In the genomic region with DNA sequence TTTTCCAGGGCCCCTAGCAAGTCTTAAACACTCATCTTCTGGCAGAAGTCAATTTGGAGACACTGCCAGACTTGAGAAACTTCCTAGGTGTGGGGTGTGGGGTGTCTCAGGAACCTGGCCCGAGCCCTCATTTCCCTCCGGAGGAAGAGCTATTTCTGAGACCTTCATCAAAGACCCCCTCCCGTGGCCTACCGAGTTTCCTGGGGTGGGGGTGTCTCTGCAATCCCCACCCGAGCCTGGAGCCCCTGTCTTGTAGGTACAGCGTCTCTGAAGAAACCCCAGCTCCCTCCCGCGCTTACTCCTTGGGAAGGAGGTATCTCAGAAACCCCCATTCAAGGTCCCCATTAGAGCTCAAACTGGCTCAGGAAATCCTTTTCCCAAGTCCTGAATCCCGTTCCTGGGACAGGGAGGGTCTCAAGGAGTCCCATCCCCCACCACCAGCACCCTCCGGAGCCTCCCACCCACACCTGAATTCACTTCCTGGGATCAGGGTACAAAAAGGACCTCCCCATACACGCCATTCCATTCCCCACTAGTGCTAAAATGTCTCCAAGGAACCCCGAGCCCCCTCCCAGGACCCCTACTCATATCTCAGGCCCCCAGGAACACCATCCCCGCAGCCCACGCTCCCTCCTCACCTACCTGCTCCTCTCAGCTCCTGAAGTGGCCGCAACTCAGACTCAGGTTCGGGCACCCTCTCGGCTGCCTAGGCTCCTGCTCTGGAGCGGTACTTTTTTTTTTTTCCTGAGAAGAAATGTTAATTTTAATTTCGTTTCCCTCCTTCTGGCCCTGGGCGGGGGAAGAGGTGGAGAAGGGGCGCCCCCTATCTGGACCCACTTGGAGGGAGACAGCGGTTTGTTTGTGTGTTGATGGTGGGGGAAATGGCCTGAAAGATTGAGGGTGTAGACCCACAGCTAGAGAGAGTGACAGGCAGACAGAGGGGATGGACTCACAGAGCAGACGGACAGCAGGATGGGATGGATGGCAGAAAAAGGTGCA, we compare ENCODE assay signal across 8 cellular contexts. TPM values are rescaled to one million over a fixed set of nuclear protein-coding genes. Genes with fewer than 3 reads are reported as not detected.
DNase-seq lines count a peak whose midpoint lies in the region; ATAC-seq and TF ChIP-seq lines count a peak whose summit lies in the region.

No MANE protein-coding gene starts in this region.

- no peak overlapping the region for H3K14ac ChIP-seq in trophoblast cell (ENCODE audit: low read length)

- peaks cover 13% of the 10 kb centered on the region for H3K36me3 Mint-ChIP-seq in T-cell

- no peaks in the 10 kb centered on the region for H3K36me3 ChIP-seq in trophoblast cell (ENCODE audit: control insufficient read depth in 1 of 2, insufficient read depth in 2 of 2, low read length in 2 of 2)

- peak overlapping the region; percentile 30 for H2BK12ac ChIP-seq in trophoblast cell (ENCODE audit: low read length)

- H3K27me3 ChIP-seq in dorsolateral prefrontal cortex, result peaks cover 0 to 67% (median 9%) of the 10 kb centered on the region in 45 donors
- H3K27me3 ChIP-seq in trophoblast cell (ENCODE audit: insufficient read depth, low read length), result no peaks in the 10 kb centered on the region

- peak; percentile 30 for DNase-seq in SIG-M5 treated with dmso at 0.1 percent for 504 hours (lab: John Stamatoyannopoulos, UW; ENCODE audit: unreplicated experiment)
- DNase-seq in SIG-M5 (lab: John Stamatoyannopoulos, UW), result no peak
- peak in 20 of 34 experiments; percentile 12 to 50 (median 23) for DNase-seq in T-cell
- DNase-seq in dorsolateral prefrontal cortex, result no peak
- DNase-seq in trophoblast cell, result no peak
- DNase-seq in NCI-H146 treated with DMSO at 0.1 percent for 48 hours (lab: John Stamatoyannopoulos, UW; ENCODE audit: unreplicated experiment), result no peak
- no peak for DNase-seq in GOT3 (lab: John Stamatoyannopoulos, UW)
- DNase-seq in mesenteric fat pad (ENCODE audit: low spot score), result no peak

- no peak overlapping the region for H2BK120ac ChIP-seq in trophoblast cell (ENCODE audit: insufficient read depth, low read length, poor library complexity)

- H3K4me2 ChIP-seq in trophoblast cell (ENCODE audit: low read length), result peak overlapping the region; percentile 39

- CTCF ChIA-PET in T-cell (lab: Charles Lee), result interaction anchor here (0.6 to 0.7 kb wide), 6 partner anchors 21 to 1548 kb away, joined by 3 to 7 read pairs (median 4); a partner anchor contains a TSS

- no peak overlapping the region for H3K4ac ChIP-seq in trophoblast cell (ENCODE audit: low read depth, low read length)

- H3K79me2 ChIP-seq in trophoblast cell (ENCODE audit: control insufficient read depth, insufficient read depth, low read length, poor library complexity), result no peaks in the 10 kb centered on the region

- H4K91ac ChIP-seq in trophoblast cell (ENCODE audit: low read depth, low read length), result no peak overlapping the region

- no peaks in the 10 kb centered on the region for H3K9me3 ChIP-seq in trophoblast cell (ENCODE audit: insufficient read depth, low read depth, low read length)

- H3K27ac ChIP-seq in dorsolateral prefrontal cortex, result peak overlapping the region in 2 of 59 donors; percentile 21 to 49
- H3K27ac ChIP-seq in trophoblast cell (ENCODE audit: low read depth, low read length), result no peak overlapping the region

- POLR2A ChIA-PET in T-cell (lab: Charles Lee), result interaction anchor here (0.5 to 0.6 kb wide), 2 partner anchors 106 to 1603 kb away, joined by 5 to 7 read pairs; no protein-coding TSS in a partner anchor

- ATAC-seq in T-cell (replicated peaks in 1 of 4), result peak; percentile 55 to 71 (median 62)

- H3K4me3 ChIP-seq in dorsolateral prefrontal cortex (peak overlapping the region in 43 of 59 donors; percentile 4 to 58 (median 35)), trophoblast cell (ENCODE audit: low read depth, low read length) (no peak overlapping the region)

- no peaks in the 10 kb centered on the region for H3K79me1 ChIP-seq in trophoblast cell (ENCODE audit: low read length)

- H2BK5ac ChIP-seq in trophoblast cell (ENCODE audit: low read depth, low read length, poor library complexity), result no peak overlapping the region

- peak in 4 of 56 donors; percentile 7 to 15 (median 10) for TF ChIP-seq CTCF in dorsolateral prefrontal cortex (IDR thresholded peaks at IDR 0.05 in 54 of 56, conservative IDR thresholded peaks at IDR 0.05 in 2 of 56; ENCODE audit: low read depth in 1 of 56, partially characterized antibody in 56 of 56)

- peaks cover 8 to 27% of the 10 kb centered on the region in 2 experiments for H3K4me1 ChIP-seq in trophoblast cell (ENCODE audit: control insufficient read depth in 1 of 2, insufficient read depth in 2 of 2, low read length in 2 of 2)

- H3K9ac ChIP-seq in trophoblast cell (ENCODE audit: low read length), result no peak overlapping the region

- peak overlapping the region; percentile 85 to 93 (median 88) for H3K4me3 Mint-ChIP-seq in T-cell

- H4K8ac ChIP-seq in trophoblast cell (ENCODE audit: low read depth, low read length), result no peak overlapping the region

- intact Hi-C loops in dorsolateral prefrontal cortex (cut with DNase I), result no loop called here

- peak overlapping the region; percentile 88 to 89 for H3K27ac Mint-ChIP-seq in T-cell

- H2AFZ ChIP-seq in trophoblast cell (ENCODE audit: insufficient read depth, low read length, poor library complexity), result no peak overlapping the region

- H4K12ac ChIP-seq in trophoblast cell (ENCODE audit: low read depth, low read length), result no peak overlapping the region

- no peak overlapping the region for H2AK5ac ChIP-seq in trophoblast cell (ENCODE audit: low read length)

- WGBS in trophoblast cell (ENCODE audit: extremely low coverage, insufficient coverage, insufficient read length), result no CpG with 5 or more reads among the region's 23 CpGs

- H3K27me3 Mint-ChIP-seq in T-cell, result peaks cover 0 to 4% of the 10 kb centered on the region in 2 donors

- no peaks in the 10 kb centered on the region for H3K9me3 Mint-ChIP-seq in T-cell

- H3K23ac ChIP-seq in trophoblast cell (ENCODE audit: low read length), result no peak overlapping the region

- peaks cover 12 to 33% (median 28%) of the 10 kb centered on the region in 3 donors for H3K4me1 Mint-ChIP-seq in T-cell

- no peak overlapping the region for H3K18ac ChIP-seq in trophoblast cell (ENCODE audit: low read length)

RNA-seq across cellular contexts. Expression of a gene that starts 1.1 kb away (rescaled TPM):
- 10 to 100 TPM; 18.0 to 37.0 (median 26.5) TPM for total RNA-seq in T-cell
- total RNA-seq in dorsolateral prefrontal cortex, result 10 to 100 TPM in 104 of 120 experiments, 1 to 10 TPM in 16; 5.3 to 51.8 (median 17.5) TPM
- 0.71 and 0.86 TPM in 2 replicates for polyA plus RNA-seq in trophoblast cell (2013)
- total RNA-seq in mesenteric fat pad, result 4.4 TPM

RNA-seq across cellular contexts. Expression of a gene that starts 7.0 kb away (rescaled TPM):
- 10 to 100 TPM; 51.4 to 64.9 (median 56.8) TPM for total RNA-seq in T-cell
- total RNA-seq in dorsolateral prefrontal cortex, result 10 to 100 TPM; 18.1 to 39.2 (median 27.8) TPM
- 48.6 and 51.3 TPM in 2 replicates for polyA plus RNA-seq in trophoblast cell (2013)
- total RNA-seq in mesenteric fat pad, result 40.4 TPM

RNA-seq across cellular contexts. Expression of a gene that starts 39.8 kb away (rescaled TPM):
- total RNA-seq in T-cell (10 to 100 TPM; 16.8 to 21.7 (median 18.6) TPM), dorsolateral prefrontal cortex (10 to 100 TPM; 13.7 to 42.8 (median 26.2) TPM), mesenteric fat pad (7.8 TPM)
- polyA plus RNA-seq in trophoblast cell (2013), result 29.8 and 31.0 TPM in 2 replicates

RNA-seq across cellular contexts. Expression of a gene that starts 52.6 kb away (rescaled TPM):
- total RNA-seq in T-cell, result 10 to 100 TPM; 41.1 to 60.4 (median 46.1) TPM
- 10 to 100 TPM; 13.5 to 43.9 (median 25.0) TPM for total RNA-seq in dorsolateral prefrontal cortex
- 118 TPM in 2 replicates for polyA plus RNA-seq in trophoblast cell (2013)
- total RNA-seq in mesenteric fat pad, result 18.8 TPM

RNA-seq across cellular contexts. Expression of a gene that starts 57.2 kb away (rescaled TPM):
- total RNA-seq in T-cell, result not detected
- not detected for total RNA-seq in dorsolateral prefrontal cortex
- polyA plus RNA-seq in trophoblast cell (2013), result not detected in 2 replicates
- not detected for total RNA-seq in mesenteric fat pad

Comparison
In these comparisons a context has a peak if more than half of its experiments do, and no peak if none do; other contexts are left out.
1. DNase-seq: peak in SIG-M5 treated with dmso at 0.1 percent for 504 hours (single experiment) and T-cell (20 of 34); none in SIG-M5 (single experiment), dorsolateral prefrontal cortex (0 of 10), trophoblast cell (0 of 2), NCI-H146 treated with DMSO at 0.1 percent for 48 hours (single experiment), GOT3 (single experiment) and mesenteric fat pad (single experiment).